In the genomic region with DNA sequence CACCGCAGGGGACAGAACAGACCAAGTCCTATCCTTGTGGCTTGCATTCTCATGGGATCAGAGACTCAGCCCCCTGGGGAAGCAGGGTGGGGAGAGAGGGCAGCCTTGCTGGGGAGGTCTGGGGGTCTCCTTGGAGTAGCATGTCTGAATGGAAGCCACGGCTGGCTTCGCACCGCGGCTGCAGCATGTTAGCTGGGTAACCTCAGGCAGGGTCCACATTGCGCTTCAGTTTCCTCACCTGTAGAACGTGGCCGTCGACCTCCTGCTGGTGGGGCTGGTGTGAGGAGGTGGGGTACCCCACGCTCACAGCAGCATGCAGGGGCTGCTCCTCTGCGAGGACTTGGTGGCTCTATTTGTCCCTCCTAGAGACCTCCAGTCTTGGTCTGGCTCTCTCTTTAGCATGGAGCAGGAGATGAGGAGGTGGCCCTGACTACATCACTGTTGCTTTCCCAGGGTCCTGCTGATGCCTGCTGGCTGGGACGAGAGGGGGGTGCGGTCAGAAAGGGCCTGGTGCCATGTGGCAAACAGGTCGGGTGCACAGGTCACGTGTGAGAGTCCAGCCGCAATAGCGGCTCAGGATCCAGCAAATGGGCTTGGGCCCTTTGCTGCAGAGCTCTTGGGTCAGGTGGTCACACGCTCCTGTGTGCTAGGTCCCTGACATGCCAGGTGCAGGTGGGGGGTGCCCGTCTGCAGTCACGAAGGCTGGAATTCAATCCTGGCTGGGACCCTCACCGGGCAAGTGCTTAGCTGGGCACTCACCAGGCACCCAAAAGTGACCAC, we compare ENCODE assay signal across 17 cellular contexts.
"Had no signal": no experiment of that assay in that cellular context is flagged by ENCODE, and none has a peak within 500 bp of the region (broad histone marks: within the 10 kb centered on the region; RNA-seq: fewer than 3 reads in every experiment).

No MANE protein-coding gene starts in this region.

- H3K27ac ChIP-seq: ascending aorta, heart left ventricle, neutrophil, parathyroid adenoma had no signal

- H3K36me3 Mint-ChIP-seq: activated CD8-positive, alpha-beta memory T cell treated with anti-CD3 and anti-CD28 coated beads, Interleukin-2, amount 10 ng/mL, durations not matched to agents 7 days and 5 days; natural killer cell had no signal

- H2AFZ ChIP-seq: parathyroid adenoma had no signal

- H3K27ac Mint-ChIP-seq: activated CD4-positive, alpha-beta memory T cell treated with anti-CD3 and anti-CD28 coated beads, Interleukin-2, amount 10 ng/mL, durations not matched to agents 7 days and 5 days; activated CD8-positive, alpha-beta memory T cell treated with anti-CD3 and anti-CD28 coated beads, Interleukin-2, amount 10 ng/mL, durations not matched to agents 7 days and 5 days; activated T-helper 2 cell treated with anti-CD3 and anti-CD28 coated beads, Interferon-gamma antibody, Interleukin-2, Interleukin-4, amounts not matched to agents 10 μg/mL and 5 μg/mL and 100 μg/mL, durations not matched to agents 14 hours and 24 hours and 36 hours; natural killer cell; WTC11 had no signal

- H3K4me3 ChIP-seq: ascending aorta, gastroesophageal sphincter, heart left ventricle, sigmoid colon had no signal

- H3K9me3 ChIP-seq: ascending aorta, neutrophil, sigmoid colon had no signal

- H3K4me3 Mint-ChIP-seq: activated CD4-positive, alpha-beta memory T cell treated with anti-CD3 and anti-CD28 coated beads, Interleukin-2, amount 10 ng/mL, durations not matched to agents 7 days and 5 days; activated CD8-positive, alpha-beta memory T cell treated with anti-CD3 and anti-CD28 coated beads, Interleukin-2, amount 10 ng/mL, durations not matched to agents 7 days and 5 days; natural killer cell; WTC11 had no signal

- H3K79me2 ChIP-seq: parathyroid adenoma had no signal

- H3K9ac ChIP-seq: parathyroid adenoma had no signal

- FAIRE-seq: TTC549 had no signal

- H3K27me3 ChIP-seq: ascending aorta, gastroesophageal sphincter, heart left ventricle, sigmoid colon had no signal

- H3K9me3 Mint-ChIP-seq: activated CD4-positive, alpha-beta memory T cell treated with anti-CD3 and anti-CD28 coated beads, Interleukin-2, amount 10 ng/mL, durations not matched to agents 7 days and 5 days; natural killer cell had no signal

- H3K4me1 Mint-ChIP-seq: natural killer cell had no signal

- H3K36me3 ChIP-seq: ascending aorta, heart left ventricle, neutrophil, sigmoid colon had no signal

- H3K27me3 Mint-ChIP-seq: activated CD4-positive, alpha-beta memory T cell treated with anti-CD3 and anti-CD28 coated beads, Interleukin-2, amount 10 ng/mL, durations not matched to agents 7 days and 5 days; activated CD8-positive, alpha-beta memory T cell treated with anti-CD3 and anti-CD28 coated beads, Interleukin-2, amount 10 ng/mL, durations not matched to agents 7 days and 5 days had no signal

- DNase-seq: activated CD4-positive, alpha-beta memory T cell treated with anti-CD3 and anti-CD28 coated beads, Interleukin-2, amount 10 ng/mL, durations not matched to agents 7 days and 5 days; activated CD4-positive, alpha-beta T cell treated with anti-CD3 and anti-CD28 coated beads for 4 hours; activated CD8-positive, alpha-beta memory T cell treated with anti-CD3 and anti-CD28 coated beads, Interleukin-2, amount 10 ng/mL, durations not matched to agents 7 days and 5 days; activated naive CD4-positive, alpha-beta T cell treated with Interleukin-2 at 50 U/mL for 16 hours; activated T-cell treated with anti-CD3 and anti-CD28 coated beads, Interleukin-2, amount 50 U/mL, for 1 hour; effector CD4-positive, alpha-beta T cell; natural killer cell; sigmoid colon; stimulated activated CD8-positive, alpha-beta memory T cell treated with anti-CD3 and anti-CD28 coated beads, Interleukin-4, amount 100 ng/mL, for 48 hours had no signal

- ATAC-seq: activated CD8-positive, alpha-beta memory T cell treated with anti-CD3 and anti-CD28 coated beads, Interleukin-2, amount 10 ng/mL, durations not matched to agents 7 days and 5 days; gastroesophageal sphincter; heart left ventricle; natural killer cell; WTC11 had no signal
